In genomic region chr9:98600631-98601030, GRCh38 we compare ENCODE assay signal across 2 cellular contexts.
TF ChIP-seq lines count a peak whose summit lies in the region.

No MANE protein-coding gene starts in this region.

TF ChIP-seq in IMR-90, 13 proteins besides CTCF, POLR2A, EP300 and RAD21:
- TF ChIP-seq FOS (IDR thresholded peaks at IDR 0.05; ENCODE audit: low read depth, low read length): no peak
- TF ChIP-seq, protein P1, sequence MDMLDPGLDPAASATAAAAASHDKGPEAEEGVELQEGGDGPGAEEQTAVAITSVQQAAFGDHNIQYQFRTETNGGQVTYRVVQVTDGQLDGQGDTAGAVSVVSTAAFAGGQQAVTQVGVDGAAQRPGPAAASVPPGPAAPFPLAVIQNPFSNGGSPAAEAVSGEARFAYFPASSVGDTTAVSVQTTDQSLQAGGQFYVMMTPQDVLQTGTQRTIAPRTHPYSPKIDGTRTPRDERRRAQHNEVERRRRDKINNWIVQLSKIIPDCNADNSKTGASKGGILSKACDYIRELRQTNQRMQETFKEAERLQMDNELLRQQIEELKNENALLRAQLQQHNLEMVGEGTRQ (IDR thresholded peaks at IDR 0.05; ENCODE audit: low read depth, low read length): no peak
- no peak for TF ChIP-seq MXI1 (IDR thresholded peaks at IDR 0.05; ENCODE audit: borderline replicate concordance, low read depth, low read length)
- TF ChIP-seq SMC3 (IDR thresholded peaks at IDR 0.05; ENCODE audit: low read depth, low read length): no peak
- TF ChIP-seq RCOR1 (IDR thresholded peaks at IDR 0.05; ENCODE audit: insufficient replicate concordance, low read length): no peak
- no peak for TF ChIP-seq CHD1 (IDR thresholded peaks at IDR 0.05; ENCODE audit: low read depth, low read length)
- no peak for TF ChIP-seq MAZ (IDR thresholded peaks at IDR 0.05; ENCODE audit: borderline replicate concordance, low read depth, low read length)
- no peak for TF ChIP-seq RFX5 (IDR thresholded peaks at IDR 0.05; ENCODE audit: low read depth, low read length)
- TF ChIP-seq MAFK (IDR thresholded peaks at IDR 0.05; ENCODE audit: low read depth, low read length): no peak
- no peak for TF ChIP-seq NFE2L2 (IDR thresholded peaks at IDR 0.05; ENCODE audit: low read depth, low read length)
- no peak for TF ChIP-seq ELK1 (IDR thresholded peaks at IDR 0.05; ENCODE audit: borderline replicate concordance, low read depth, low read length)
- TF ChIP-seq CEBPB (IDR thresholded peaks at IDR 0.05; ENCODE audit: low read depth, low read length): no peak

TF ChIP-seq in H1, 55 proteins besides CTCF, POLR2A, EP300 and RAD21:
- no peak for TF ChIP-seq RXRA (IDR thresholded peaks at IDR 0.05; ENCODE audit: insufficient read depth, low read depth, low read length)
- no peak for TF ChIP-seq HDAC2 (IDR thresholded peaks at IDR 0.05; ENCODE audit: borderline replicate concordance in 1 of 2, low read depth in 2 of 2, low read length in 2 of 2)
- TF ChIP-seq RFX5 (IDR thresholded peaks at IDR 0.05; ENCODE audit: borderline replicate concordance, low read depth, low read length): no peak
- TF ChIP-seq JUN (IDR thresholded peaks at IDR 0.05; ENCODE audit: low read depth, low read length): no peak
- TF ChIP-seq RNF2 (IDR thresholded peaks at IDR 0.05; ENCODE audit: borderline replicate concordance, low read depth, low read length, missing control alignments, poor library complexity, severe bottlenecking): no peak
- TF ChIP-seq MAFK (IDR thresholded peaks at IDR 0.05; ENCODE audit: low read depth, low read length): no peak
- no peak for TF ChIP-seq SIRT6 (IDR thresholded peaks at IDR 0.05; ENCODE audit: low read length)
- TF ChIP-seq CREB1 (IDR thresholded peaks at IDR 0.05): no peak
- no peak for TF ChIP-seq YY1 (IDR thresholded peaks at IDR 0.05; ENCODE audit: low read depth, low read length)
- TF ChIP-seq GABPA (IDR thresholded peaks at IDR 0.05; ENCODE audit: borderline replicate concordance, insufficient read depth, low read length): no peak
- TF ChIP-seq BRCA1 (IDR thresholded peaks at IDR 0.05; ENCODE audit: low read depth, low read length): no peak
- TF ChIP-seq MAX (IDR thresholded peaks at IDR 0.05): no peak
- TF ChIP-seq CEBPB (IDR thresholded peaks at IDR 0.05; ENCODE audit: low read depth, low read length): no peak
- no peak for TF ChIP-seq SIX5 (IDR thresholded peaks at IDR 0.05; ENCODE audit: low read depth, low read length)
- no peak for TF ChIP-seq SRF (IDR thresholded peaks at IDR 0.05; ENCODE audit: low read depth, low read length)
- no peak for TF ChIP-seq NRF1 (IDR thresholded peaks at IDR 0.05; ENCODE audit: low read depth, low read length)
- TF ChIP-seq SIN3A (conservative IDR thresholded peaks at IDR 0.05 in 1 of 2, IDR thresholded peaks at IDR 0.05 in 1 of 2; ENCODE audit: low read depth in 1 of 2, low read length in 2 of 2): no peak
- TF ChIP-seq, protein P2, sequence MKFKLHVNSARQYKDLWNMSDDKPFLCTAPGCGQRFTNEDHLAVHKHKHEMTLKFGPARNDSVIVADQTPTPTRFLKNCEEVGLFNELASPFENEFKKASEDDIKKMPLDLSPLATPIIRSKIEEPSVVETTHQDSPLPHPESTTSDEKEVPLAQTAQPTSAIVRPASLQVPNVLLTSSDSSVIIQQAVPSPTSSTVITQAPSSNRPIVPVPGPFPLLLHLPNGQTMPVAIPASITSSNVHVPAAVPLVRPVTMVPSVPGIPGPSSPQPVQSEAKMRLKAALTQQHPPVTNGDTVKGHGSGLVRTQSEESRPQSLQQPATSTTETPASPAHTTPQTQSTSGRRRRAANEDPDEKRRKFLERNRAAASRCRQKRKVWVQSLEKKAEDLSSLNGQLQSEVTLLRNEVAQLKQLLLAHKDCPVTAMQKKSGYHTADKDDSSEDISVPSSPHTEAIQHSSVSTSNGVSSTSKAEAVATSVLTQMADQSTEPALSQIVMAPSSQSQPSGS (IDR thresholded peaks at IDR 0.05; ENCODE audit: low read length): no peak
- TF ChIP-seq ATF3 (IDR thresholded peaks at IDR 0.05; ENCODE audit: insufficient read depth, low read depth, low read length): no peak
- TF ChIP-seq HDAC6 (IDR thresholded peaks at IDR 0.05; ENCODE audit: low read depth, low read length): no peak
